Comparison of ENCODE assay signal across 37 cellular contexts in the genomic region with DNA sequence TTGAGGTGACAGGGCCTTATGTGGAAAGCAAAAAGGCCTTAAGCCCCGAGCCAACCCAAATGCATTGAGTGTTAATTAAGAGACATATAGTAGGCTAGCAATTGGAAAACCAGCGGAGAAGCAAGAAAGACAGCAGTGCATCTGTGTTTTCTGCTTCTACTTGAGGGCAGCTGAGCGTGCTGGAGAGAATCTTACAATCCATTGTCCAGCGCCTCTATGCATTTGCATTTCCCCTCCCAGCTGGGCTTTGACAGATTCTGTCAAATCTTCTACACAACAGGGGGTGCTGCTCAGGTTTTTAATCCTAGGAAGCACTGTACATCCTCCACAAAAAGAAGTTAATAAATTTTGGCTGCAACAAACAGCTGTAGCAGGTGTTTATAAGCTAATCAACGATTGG.
"Had no signal": no experiment of that assay in that cellular context is flagged by ENCODE, and none has a peak within 500 bp of the region (broad histone marks: within the 10 kb centered on the region; RNA-seq: fewer than 3 reads in every experiment).

No MANE protein-coding gene starts in this region.

- DNase-seq: activated B cell treated with CpG ODN at 0.5 μM for 24 hours; activated CD4-positive, alpha-beta memory T cell treated with anti-CD3 and anti-CD28 coated beads for 36 hours; activated CD4-positive, alpha-beta T cell treated with anti-CD3 and anti-CD28 coated beads for 4 hours; activated CD4-positive, alpha-beta T cell treated with anti-CD3 and anti-CD28 coated beads, Interleukin-2, amount 50 U/mL, for 1 hour; activated CD4-positive, CD25-positive, alpha-beta regulatory T cell treated with anti-CD3 and anti-CD28 coated beads, Interleukin-2, amount 50 U/mL, for 72 hours; activated CD8-positive, alpha-beta memory T cell treated with anti-CD3 and anti-CD28 coated beads, Interleukin-2, amount 50 U/mL, for 4 hours; activated gamma-delta T cell treated with Interleukin-2 at 50 U/mL for 16 hours; activated naive CD4-positive, alpha-beta T cell treated with anti-CD3 and anti-CD28 coated beads for 36 hours; activated naive CD8-positive, alpha-beta T cell treated with anti-CD3 and anti-CD28 coated beads for 36 hours; activated T-cell treated with anti-CD3 and anti-CD28 coated beads for 4 hours; activated T-cell treated with anti-CD3 and anti-CD28 coated beads, Interleukin-2, amount 50 U/mL, for 4 hours; amniotic stem cell; aorta; brain microvascular endothelial cell; MM.1S; MV-4-11; NCI-H1092; NCI-H1436 treated with DMSO at 0.1 percent for 48 hours; NCI-H187; NCI-H2029 treated with DMSO at 0.1 percent for 48 hours; NCI-H2107; NCI-H2171; NCI-H226; NCI-H446 treated with DMSO at 0.1 percent for 48 hours; NCI-H524; NCI-H69; NCI-H82; PC-9; SW 1271; T-helper 1 cell; T-helper 2 cell; T-helper 9 cell had no signal

- H3K4me1 Mint-ChIP-seq: activated B cell treated with CpG ODN at 0.5 μM for 24 hours; central memory CD8-positive, alpha-beta T cell had no signal

- H3K9me3 Mint-ChIP-seq: activated B cell treated with CpG ODN at 0.5 μM for 24 hours; activated CD4-positive, alpha-beta memory T cell treated with anti-CD3 and anti-CD28 coated beads for 36 hours; activated naive CD4-positive, alpha-beta T cell treated with anti-CD3 and anti-CD28 coated beads for 36 hours; activated naive CD8-positive, alpha-beta T cell treated with anti-CD3 and anti-CD28 coated beads for 36 hours; activated T-cell treated with anti-CD3 and anti-CD28 coated beads, Interleukin-2, amount 50 U/mL, for 4 hours; activated T-helper 1 cell treated with anti-CD3 and anti-CD28 coated beads, Interleukin-12 subunit alpha, Interleukin-12 subunit beta, Interleukin-2, Interleukin-4 antibody, amounts not matched to agents 30 ng/mL and 10 ng/mL and 1 ng/mL, durations not matched to agents 14 hours and 24 hours and 36 hours; central memory CD8-positive, alpha-beta T cell had no signal

- H3K4me3 Mint-ChIP-seq: activated B cell treated with CpG ODN at 0.5 μM for 24 hours; activated CD4-positive, alpha-beta memory T cell treated with anti-CD3 and anti-CD28 coated beads for 36 hours; activated naive CD4-positive, alpha-beta T cell treated with anti-CD3 and anti-CD28 coated beads for 36 hours; activated naive CD8-positive, alpha-beta T cell treated with anti-CD3 and anti-CD28 coated beads for 36 hours; activated T-cell treated with anti-CD3 and anti-CD28 coated beads, Interleukin-2, amount 50 U/mL, for 4 hours; activated T-helper 1 cell treated with anti-CD3 and anti-CD28 coated beads, Interleukin-12 subunit alpha, Interleukin-12 subunit beta, Interleukin-2, Interleukin-4 antibody, amounts not matched to agents 30 ng/mL and 10 ng/mL and 1 ng/mL, durations not matched to agents 14 hours and 24 hours and 36 hours; central memory CD8-positive, alpha-beta T cell had no signal

- H3K27me3 Mint-ChIP-seq: activated B cell treated with CpG ODN at 0.5 μM for 24 hours; activated CD4-positive, alpha-beta memory T cell treated with anti-CD3 and anti-CD28 coated beads for 36 hours; activated naive CD8-positive, alpha-beta T cell treated with anti-CD3 and anti-CD28 coated beads for 36 hours; central memory CD8-positive, alpha-beta T cell had no signal

- H3K27ac ChIP-seq: brain microvascular endothelial cell, KMS-11, PC-9, RWPE1, VCaP had no signal

- H3K36me3 Mint-ChIP-seq: activated CD4-positive, alpha-beta memory T cell treated with anti-CD3 and anti-CD28 coated beads for 36 hours; activated naive CD8-positive, alpha-beta T cell treated with anti-CD3 and anti-CD28 coated beads for 36 hours had no signal

- H3K27ac Mint-ChIP-seq: activated B cell treated with CpG ODN at 0.5 μM for 24 hours; activated CD4-positive, alpha-beta memory T cell treated with anti-CD3 and anti-CD28 coated beads for 36 hours; activated naive CD4-positive, alpha-beta T cell treated with anti-CD3 and anti-CD28 coated beads for 36 hours; activated naive CD8-positive, alpha-beta T cell treated with anti-CD3 and anti-CD28 coated beads for 36 hours; activated T-helper 1 cell treated with anti-CD3 and anti-CD28 coated beads, Interleukin-12 subunit alpha, Interleukin-12 subunit beta, Interleukin-2, Interleukin-4 antibody, amounts not matched to agents 30 ng/mL and 10 ng/mL and 1 ng/mL, durations not matched to agents 14 hours and 24 hours and 36 hours had no signal
